ENCODE assay signal across 8 cellular contexts in genomic region chr1:160997323-160998038, GRCh38. TPM values are rescaled to one million over a fixed set of nuclear protein-coding genes. Genes with fewer than 3 reads are reported as not detected.
DNase-seq lines count a peak whose midpoint lies in the region; ATAC-seq and TF ChIP-seq lines count a peak whose summit lies in the region.

No MANE protein-coding gene starts in this region.

- peak; percentile 76 for DNase-seq in ELF-1 (ENCODE audit: low read depth, low spot score)
- peak; percentile 69 for DNase-seq in KBM-7
- DNase-seq in UCSD-AML1 (lab: John Stamatoyannopoulos, UW; ENCODE audit: unreplicated experiment) = peak; percentile 72
- peak; percentile 77 to 93 for DNase-seq in cardiac fibroblast (ENCODE audit: low read depth in 2 of 2)
- DNase-seq in kidney epithelial cell (ENCODE audit: low read depth) = no peak
- peak; percentile 54 for DNase-seq in stimulated activated CD4-positive, alpha-beta T cell treated with anti-CD3 and anti-CD28 coated beads, Interleukin-4, amount 100 ng/mL, for 24 hours

- no peaks in the 10 kb centered on the region for H3K27me3 ChIP-seq in kidney epithelial cell (ENCODE audit: control insufficient read depth, insufficient read depth, low read length)

- no peak for ATAC-seq in HG02970 (IDR thresholded peaks at IDR 0.05; ENCODE audit: low FRiP score, unreplicated experiment)
- ATAC-seq in GM21381 (IDR thresholded peaks at IDR 0.05; ENCODE audit: unreplicated experiment) = no peak

- H3K36me3 ChIP-seq in kidney epithelial cell (ENCODE audit: control insufficient read depth, insufficient read depth, low read length) = peaks cover 9% of the 10 kb centered on the region

- no peak overlapping the region for H3K4me3 ChIP-seq in cardiac fibroblast (replicated peaks in 1 of 2; ENCODE audit: low read depth in 2 of 2, low read length in 2 of 2)
- H3K4me3 ChIP-seq in kidney epithelial cell (ENCODE audit: low read depth, low read length) = no peak overlapping the region

- in situ Hi-C loops in KBM-7 (cut with MboI; ENCODE audit: low pct_unique_long_range_greater_than_20kb, low sequenced_read_pairs) = no loop called here

- peak; percentile 85 for TF ChIP-seq CTCF in cardiac fibroblast (IDR thresholded peaks at IDR 0.05; ENCODE audit: low read depth, low read length)
- peak; percentile 40 for TF ChIP-seq CTCF in kidney epithelial cell (IDR thresholded peaks at IDR 0.05; ENCODE audit: insufficient read depth, low read length, poor library complexity, severe bottlenecking)

RNA-seq across cellular contexts. Expression of gene F11R, which starts 23.5 kb away (rescaled TPM):
- 81.7 and 87.0 TPM in 2 replicates for total RNA-seq in kidney epithelial cell

RNA-seq across cellular contexts. Expression of gene TSTD1, which starts 41.3 kb away (rescaled TPM):
- 112 and 116 TPM in 2 replicates for total RNA-seq in kidney epithelial cell

RNA-seq across cellular contexts. Expression of gene ITLN2, which starts 42.9 kb away (rescaled TPM):
- total RNA-seq in kidney epithelial cell = not detected in 2 replicates

RNA-seq across cellular contexts. Expression of gene USF1, which starts 48.3 kb away (rescaled TPM):
- total RNA-seq in kidney epithelial cell = 45.9 and 55.7 TPM in 2 replicates
